In the genomic region with DNA sequence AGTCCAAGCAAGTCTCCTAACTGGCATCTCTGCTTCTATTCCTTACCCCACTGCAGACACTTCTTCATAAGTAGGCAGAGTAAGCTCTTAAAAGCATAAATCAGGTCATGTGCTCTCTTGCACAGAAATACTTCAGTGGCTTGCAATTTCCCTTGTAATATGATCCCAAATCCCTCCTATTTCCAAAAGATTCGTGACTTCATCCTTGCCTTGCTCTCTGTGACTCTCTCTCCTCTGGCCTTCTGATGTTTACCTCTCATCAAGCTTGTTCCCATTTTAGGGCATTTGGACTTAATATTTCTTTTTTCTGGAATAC, we compare ENCODE assay signal across 11 cellular contexts. TPM values are rescaled to one million over a fixed set of nuclear protein-coding genes. Genes with fewer than 3 reads are reported as not detected.
DNase-seq lines count a peak whose midpoint lies in the region; ATAC-seq and TF ChIP-seq lines count a peak whose summit lies in the region.
"Had no signal": no experiment of that assay in that cellular context is flagged by ENCODE, and none has a peak within 500 bp of the region (broad histone marks: within the 10 kb centered on the region; RNA-seq: fewer than 3 reads in every experiment).

No MANE protein-coding gene starts in this region.

- TF ChIP-seq CTCF in omental fat pad (IDR thresholded peaks at IDR 0.05) (no peak), endodermal cell (conservative IDR thresholded peaks at IDR 0.05) (no peak)

- no peak overlapping the region for H3K4me3 ChIP-seq in endodermal cell (ENCODE audit: low read length)

- peak; percentile 59 for ATAC-seq in omental fat pad (ENCODE audit: low FRiP score)
- no peak for ATAC-seq in GM19395 (IDR thresholded peaks at IDR 0.05; ENCODE audit: unreplicated experiment)

- no peak overlapping the region for H3K27ac Mint-ChIP-seq in endodermal cell
- H3K27ac Mint-ChIP-seq: nephron progenitor cell had no signal

- no peak overlapping the region for H3K4me3 Mint-ChIP-seq in endodermal cell
- H3K4me3 Mint-ChIP-seq: nephron progenitor cell had no signal

- 85 to 86% methylated on average over 1 of the region's 1 CpG for whole genome bisulfite sequencing in endodermal cell (ENCODE audit: insufficient coverage in 1 of 2, insufficient read length in 1 of 2), 2 experiments

- no peak overlapping the region for H3K27ac ChIP-seq in endodermal cell (ENCODE audit: low read depth, low read length)

- no peaks in the 10 kb centered on the region for H3K9me3 Mint-ChIP-seq in endodermal cell
- H3K9me3 Mint-ChIP-seq: nephron progenitor cell had no signal

- H3K4me1 ChIP-seq in endodermal cell (ENCODE audit: control insufficient read depth, insufficient read depth, low read length): no peaks in the 10 kb centered on the region

- no peak overlapping the region for H3K9ac ChIP-seq in endodermal cell (ENCODE audit: extremely low read depth, low read length, poor library complexity, severe bottlenecking)

- H3K36me3 Mint-ChIP-seq in endodermal cell (ENCODE audit: low read depth): peaks cover 9% of the 10 kb centered on the region

- H3K27me3 ChIP-seq in endodermal cell (ENCODE audit: control insufficient read depth, insufficient read depth, low read length, poor library complexity, severe bottlenecking): no peaks in the 10 kb centered on the region

- in situ Hi-C loops in Caki2 (cut with HindIII; ENCODE audit: low pct_unique_long_range_greater_than_20kb, low sequenced_read_pairs): no loop called here

- H3K36me3 ChIP-seq in endodermal cell (ENCODE audit: control insufficient read depth, insufficient read depth, low read length): peaks cover 22% of the 10 kb centered on the region

- DNase-seq in Caki2 (ENCODE audit: low read depth) (peak; percentile 26), Kasumi-1 (lab: John Stamatoyannopoulos, UW) (peak; percentile 5 to 19), dedifferentiated amniotic fluid mesenchymal stem cell (ENCODE audit: extremely low spot score) (peak; percentile 88), omental fat pad (ENCODE audit: low spot score) (no peak), endodermal cell (no peak), head of caudate nucleus (no peak)
- no peak for DNase-seq in NK-92 treated with Interleukin-12 subunit alpha and Interleukin-12 subunit beta, amount 100 ng/mL, for 24 hours (lab: John Stamatoyannopoulos, UW)
- DNase-seq: Calu3; nephron progenitor cell; stimulated activated CD4-positive, alpha-beta T cell treated with anti-CD3 and anti-CD28 coated beads, Interleukin-1b, Interleukin-23, amount 100 ng/mL, for 48 hours had no signal

- H3K27me3 Mint-ChIP-seq in endodermal cell (ENCODE audit: insufficient read depth): no peaks in the 10 kb centered on the region

- H3K4me1 Mint-ChIP-seq in endodermal cell: no peaks in the 10 kb centered on the region
- H3K4me1 Mint-ChIP-seq: nephron progenitor cell had no signal

- intact Hi-C loops in head of caudate nucleus (cut with DNase I): no loop called here

- H3K9me3 ChIP-seq in endodermal cell (ENCODE audit: control insufficient read depth, low read length): no peaks in the 10 kb centered on the region

RNA-seq across cellular contexts. Expression of gene NCR3LG1, which starts 37.4 kb away (rescaled TPM):
- 1.8 TPM in 2 replicates for total RNA-seq in Caki2 (2014; rRNA removed; shearing (Covaris generic); ENCODE audit: low replicate concordance)
- total RNA-seq in omental fat pad: 10 to 100 TPM in 2 of 4 donors, 1 to 10 TPM in 2; 3.5 to 23.9 (median 11.0) TPM
- total RNA-seq in endodermal cell: under 1 TPM; 0.31 to 0.62 TPM
- 3.0 TPM for polyA plus RNA-seq in endodermal cell (2013, experiment 1 of 2)
- polyA plus RNA-seq in endodermal cell (2013, experiment 2 of 2): 3.0 TPM

RNA-seq across cellular contexts. Expression of gene NUCB2, which starts 37.7 kb away (rescaled TPM):
- total RNA-seq in Caki2 (2014; rRNA removed; shearing (Covaris generic); ENCODE audit: low replicate concordance): 19.0 and 22.1 TPM in 2 replicates
- 10 to 100 TPM; 31.9 to 54.7 (median 41.8) TPM for total RNA-seq in omental fat pad
- total RNA-seq in endodermal cell: 10 to 100 TPM; 52.4 to 64.6 TPM
- polyA plus RNA-seq in endodermal cell (2013, experiment 1 of 2): 45.4 TPM
- polyA plus RNA-seq in endodermal cell (2013, experiment 2 of 2): 50.5 TPM

Comparison
In these comparisons a context has a peak if more than half of its experiments do, and no peak if none do; other contexts are left out.
1. DNase-seq: peak in Caki2 (single experiment), Kasumi-1 (2 of 2) and dedifferentiated amniotic fluid mesenchymal stem cell (single experiment); none in omental fat pad (single experiment), endodermal cell (single experiment), NK-92 treated with Interleukin-12 subunit alpha and Interleukin-12 subunit beta, amount 100 ng/mL, for 24 hours (single experiment) and head of caudate nucleus (0 of 42).